In the genomic region with DNA sequence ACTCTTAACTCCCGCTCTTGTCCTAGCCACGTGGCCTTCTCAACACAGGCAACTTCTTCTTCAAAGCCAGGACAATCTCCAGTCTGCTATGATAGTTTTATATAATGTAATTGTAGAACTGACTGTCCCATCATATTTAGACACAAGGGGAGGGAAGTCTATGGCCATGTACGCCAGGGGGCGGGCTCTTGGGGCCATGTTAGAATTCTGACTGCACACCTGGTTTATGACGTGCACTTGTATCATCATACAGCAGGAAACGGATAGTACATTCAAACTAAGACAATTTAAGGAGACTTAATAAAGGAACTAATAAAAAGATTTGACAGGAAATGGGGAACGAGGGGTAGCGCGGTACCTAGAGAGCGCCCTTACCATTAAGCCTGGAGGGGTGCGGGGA, we compare ENCODE assay signal across 18 cellular contexts. TPM values are rescaled to one million over a fixed set of nuclear protein-coding genes. Genes with fewer than 3 reads are reported as not detected.
DNase-seq lines count a peak whose midpoint lies in the region; TF ChIP-seq lines count a peak whose summit lies in the region.
"Had no signal": no experiment of that assay in that cellular context is flagged by ENCODE, and none has a peak within 500 bp of the region (broad histone marks: within the 10 kb centered on the region; RNA-seq: fewer than 3 reads in every experiment).

No MANE protein-coding gene starts in this region.

- no peaks in the 10 kb centered on the region for H3K9me3 ChIP-seq in spleen
- H3K9me3 ChIP-seq: Caco-2 had no signal

- no peak for TF ChIP-seq CTCF in spleen (IDR thresholded peaks at IDR 0.05 in 8 of 11, conservative IDR thresholded peaks at IDR 0.05 in 3 of 11)
- TF ChIP-seq CTCF in brain microvascular endothelial cell (IDR thresholded peaks at IDR 0.05; ENCODE audit: low read depth, low read length, missing control alignments) = no peak

- CTCF ChIA-PET in HEK293T (lab: Yijun Ruan, JAX) = no interaction called here

- H3K4me3 ChIP-seq in spleen = no peak overlapping the region
- no peak overlapping the region for H3K4me3 ChIP-seq in brain microvascular endothelial cell (ENCODE audit: low read depth, low read length)

- H3K36me3 ChIP-seq in spleen (no peaks in the 10 kb centered on the region), brain microvascular endothelial cell (replicated peaks) (no peaks in the 10 kb centered on the region)

- no peak overlapping the region for H3K27ac ChIP-seq in spleen
- no peak overlapping the region for H3K27ac ChIP-seq in brain microvascular endothelial cell
- H3K27ac ChIP-seq: 22Rv1 had no signal

- peaks cover 0 to 14% (median 8%) of the 10 kb centered on the region in 7 donors for H3K27me3 ChIP-seq in spleen (replicated peaks in 1 of 7)
- H3K27me3 ChIP-seq in brain microvascular endothelial cell (replicated peaks) = peaks cover 15% of the 10 kb centered on the region

- in situ Hi-C loops in brain microvascular endothelial cell (cut with HindIII; ENCODE audit: low pct_ligation_motif_present, low sequenced_read_pairs) = loop anchor here (10.0 kb wide), 1 partner anchor 254 kb away; a partner anchor contains a TSS

- intact Hi-C loops in spleen (cut with DNase I; ENCODE audit: low total_unique reads) = loop anchor here (5.0 kb wide), 1 partner anchor 202 kb away; no protein-coding TSS in a partner anchor

- peaks cover 0 to 6% (median 2%) of the 10 kb centered on the region in 6 donors for H3K4me1 ChIP-seq in spleen
- H3K4me1 ChIP-seq: Caco-2 had no signal

- POLR2A ChIA-PET in HEK293T (lab: Yijun Ruan, JAX) = no interaction called here

- DNase-seq in DMS53 (lab: John Stamatoyannopoulos, UW) = peak; percentile 27
- DNase-seq in DMS53 treated with DMSO at 0.1 percent for 48 hours (lab: John Stamatoyannopoulos, UW; ENCODE audit: unreplicated experiment) = no peak
- peak; percentile 20 for DNase-seq in HT-29 (ENCODE audit: low spot score)
- peak; percentile 44 for DNase-seq in RPMI8226
- DNase-seq in spleen = no peak
- no peak for DNase-seq in HEK293T (ENCODE audit: extremely low spot score)
- DNase-seq in brain microvascular endothelial cell = no peak
- DNase-seq: Caco-2; CD8-positive, alpha-beta memory T cell; HCEC 1CT; IMR-90; KG1 had no signal

- WGBS in spleen, 5 donors = 85 to 91% (median 89%) methylated on average over 11 of the region's 11 CpGs

- TF ChIP-seq POLR2A in spleen (IDR thresholded peaks at IDR 0.05) = no peak

TF ChIP-seq in HEK293T, 16 proteins besides CTCF, POLR2A, EP300 and RAD21:
- TF ChIP-seq CTBP1 (IDR thresholded peaks at IDR 0.05; ENCODE audit: borderline replicate concordance) = no peak
- no peak for TF ChIP-seq ZNF384 (IDR thresholded peaks at IDR 0.05)
- no peak for TF ChIP-seq NFRKB (IDR thresholded peaks at IDR 0.05)

RNA-seq across cellular contexts. Expression of a gene that starts 21.5 kb away (rescaled TPM):
- total RNA-seq in HT-29 (2014; rRNA removed; shearing (Covaris generic)) = not detected in 2 replicates
- not detected for total RNA-seq in spleen
- not detected for polyA plus RNA-seq in spleen
- total RNA-seq: A673; Caco-2; CD8-positive, alpha-beta memory T cell; Daoy; H4; IMR-90 had no signal
- polyA plus RNA-seq: BJ; CD14-positive monocyte; CD8-positive, alpha-beta memory T cell; IMR-90 had no signal

Comparison
In these comparisons a context has a peak if more than half of its experiments do, and no peak if none do; other contexts are left out.
1. DNase-seq: peak in DMS53 (single experiment), HT-29 (single experiment) and RPMI8226 (single experiment); none in DMS53 treated with DMSO at 0.1 percent for 48 hours (single experiment), spleen (single experiment), HEK293T (single experiment) and brain microvascular endothelial cell (single experiment).